ENCODE assay signal across 16 cellular contexts in genomic region chr7:33530664-33531063, GRCh38.
"Had no signal": no experiment of that assay in that cellular context is flagged by ENCODE, and none has a peak within 500 bp of the region (broad histone marks: within the 10 kb centered on the region; RNA-seq: fewer than 3 reads in every experiment).

No MANE protein-coding gene starts in this region.

- H3K4me2 ChIP-seq: smooth muscle cell had no signal

- H3K27me3 ChIP-seq: transverse colon, vagina had no signal

- H3K9me3 Mint-ChIP-seq: activated T-cell treated with anti-CD3 and anti-CD28 coated beads, Interleukin-2, amount 50 U/mL, for 24 hours; mesothelial cell of epicardium had no signal

- H3K27ac ChIP-seq: prostate gland, transverse colon, vagina, VCaP had no signal

- H3K4me3 Mint-ChIP-seq: activated CD4-positive, alpha-beta memory T cell treated with anti-CD3 and anti-CD28 coated beads, Interleukin-2, amount 10 ng/mL, durations not matched to agents 7 days and 5 days; activated T-cell treated with anti-CD3 and anti-CD28 coated beads, Interleukin-2, amount 50 U/mL, for 24 hours; mesothelial cell of epicardium; nephron progenitor cell had no signal

- H3K27me3 Mint-ChIP-seq: activated CD4-positive, alpha-beta memory T cell treated with anti-CD3 and anti-CD28 coated beads, Interleukin-2, amount 10 ng/mL, durations not matched to agents 7 days and 5 days; activated T-cell treated with anti-CD3 and anti-CD28 coated beads, Interleukin-2, amount 50 U/mL, for 24 hours had no signal

- H3K4me1 ChIP-seq: prostate gland, transverse colon, vagina had no signal

- H3K36me3 ChIP-seq: prostate gland, transverse colon, vagina had no signal

- DNase-seq: activated CD4-positive, alpha-beta memory T cell treated with anti-CD3 and anti-CD28 coated beads, Interleukin-2, amount 10 ng/mL, durations not matched to agents 7 days and 5 days; activated naive CD4-positive, alpha-beta T cell treated with anti-CD3 and anti-CD28 coated beads, Interleukin-2, amount 50 U/mL, for 16 hours; activated T-cell treated with anti-CD3 and anti-CD28 coated beads, Interleukin-2, amount 50 U/mL, for 24 hours; erythroblast; nephron progenitor cell; right cardiac atrium; stimulated activated CD4-positive, alpha-beta T cell treated with anti-CD3 and anti-CD28 coated beads, Interleukin-4, amount 100 ng/mL, for 4 hours; stimulated activated CD8-positive, alpha-beta memory T cell treated with anti-CD3 and anti-CD28 coated beads, Interleukin-4, amount 100 ng/mL, for 48 hours; stimulated activated naive CD8-positive, alpha-beta T cell treated with anti-CD3 and anti-CD28 coated beads, Interleukin-15, Interleukin-2, amounts not matched to agents 100 U/mL and 50 U/mL, for 24 hours; transverse colon had no signal

- H3K4me3 ChIP-seq: lung, prostate gland, smooth muscle cell, transverse colon, vagina had no signal

- H3K4me1 Mint-ChIP-seq: activated CD4-positive, alpha-beta memory T cell treated with anti-CD3 and anti-CD28 coated beads, Interleukin-2, amount 10 ng/mL, durations not matched to agents 7 days and 5 days had no signal

- H3K27ac Mint-ChIP-seq: activated CD4-positive, alpha-beta memory T cell treated with anti-CD3 and anti-CD28 coated beads, Interleukin-2, amount 10 ng/mL, durations not matched to agents 7 days and 5 days; activated T-cell treated with anti-CD3 and anti-CD28 coated beads, Interleukin-2, amount 50 U/mL, for 24 hours; mesothelial cell of epicardium; nephron progenitor cell had no signal

- H3K9me3 ChIP-seq: prostate gland, transverse colon, vagina had no signal
